18 cellular contexts compared by ENCODE assay signal in genomic region chr19:17871032-17871877, GRCh38. TPM values are rescaled to one million over a fixed set of nuclear protein-coding genes. Genes with fewer than 3 reads are reported as not detected.
DNase-seq lines count a peak whose midpoint lies in the region; ATAC-seq and TF ChIP-seq lines count a peak whose summit lies in the region.
"Had no signal": no experiment of that assay in that cellular context is flagged by ENCODE, and none has a peak within 500 bp of the region (broad histone marks: within the 10 kb centered on the region; RNA-seq: fewer than 3 reads in every experiment).

No MANE protein-coding gene starts in this region.

- H3K9me3 Mint-ChIP-seq in T-helper 2 cell treated with Interferon-gamma antibody and Interleukin-4, amounts not matched to agents 5 μg/mL and 100 μg/mL, for 36 hours: no peaks in the 10 kb centered on the region
- H3K9me3 Mint-ChIP-seq in CD8-positive, alpha-beta T cell: no peaks in the 10 kb centered on the region
- H3K9me3 Mint-ChIP-seq in activated T-helper 1 cell treated with anti-CD3 and anti-CD28 coated beads, Interleukin-12 subunit alpha, Interleukin-12 subunit beta, Interleukin-2, Interleukin-4 antibody, amounts not matched to agents 30 ng/mL and 10 ng/mL and 1 ng/mL, durations not matched to agents 14 hours and 24 hours and 36 hours: no peaks in the 10 kb centered on the region
- no peaks in the 10 kb centered on the region for H3K9me3 Mint-ChIP-seq in naive thymus-derived CD4-positive, alpha-beta T cell

- peak overlapping the region; percentile 83 for H3K4me3 Mint-ChIP-seq in T-helper 2 cell treated with Interferon-gamma antibody and Interleukin-4, amounts not matched to agents 5 μg/mL and 100 μg/mL, for 36 hours
- H3K4me3 Mint-ChIP-seq in CD8-positive, alpha-beta T cell: peak overlapping the region; percentile 81
- H3K4me3 Mint-ChIP-seq in activated T-helper 1 cell treated with anti-CD3 and anti-CD28 coated beads, Interleukin-12 subunit alpha, Interleukin-12 subunit beta, Interleukin-2, Interleukin-4 antibody, amounts not matched to agents 30 ng/mL and 10 ng/mL and 1 ng/mL, durations not matched to agents 14 hours and 24 hours and 36 hours: peak overlapping the region; percentile 86
- peak overlapping the region; percentile 82 to 93 (median 86) for H3K4me3 Mint-ChIP-seq in naive thymus-derived CD4-positive, alpha-beta T cell

- peaks cover 32% of the 10 kb centered on the region for H3K4me1 ChIP-seq in CD8-positive, alpha-beta T cell (ENCODE audit: insufficient read depth, low read length)
- peaks cover 10 to 11% of the 10 kb centered on the region in 2 donors for H3K4me1 ChIP-seq in naive thymus-derived CD4-positive, alpha-beta T cell (ENCODE audit: control insufficient read depth in 2 of 2, insufficient read depth in 2 of 2, low read length in 2 of 2)

- H3K4me3 ChIP-seq in CD8-positive, alpha-beta T cell (ENCODE audit: low read depth, low read length): peak overlapping the region; percentile 20
- H3K4me3 ChIP-seq in naive thymus-derived CD4-positive, alpha-beta T cell (ENCODE audit: low read length): peak overlapping the region; percentile 41
- H3K4me3 ChIP-seq: mucosa of descending colon, SK-N-MC had no signal

- POLR2A ChIA-PET in CD8-positive, alpha-beta T cell (lab: Charles Lee): interaction anchor here (0.6 to 1.9 kb wide), 7 partner anchors 10 to 242 kb away, joined by 3 to 8 read pairs (median 5); partner anchors contain the start of genes CCDC124 and RPL18A
- POLR2A ChIA-PET in naive thymus-derived CD4-positive, alpha-beta T cell (lab: Charles Lee): interaction anchor here (0.6 to 4.8 kb wide), 6 partner anchors 8 to 191 kb away, joined by 3 to 51 read pairs (median 4); partner anchors contain the start of genes CCDC124 and RPL18A

- no peak overlapping the region for H3K27ac ChIP-seq in CD8-positive, alpha-beta T cell (ENCODE audit: low read depth, low read length)
- H3K27ac ChIP-seq in naive thymus-derived CD4-positive, alpha-beta T cell (ENCODE audit: low read depth, low read length): peak overlapping the region; percentile 67
- H3K27ac ChIP-seq: C4-2B, SK-N-MC, upper lobe of left lung, VCaP had no signal

- intact Hi-C loops in CD8-positive, alpha-beta T cell (cut with DNase I, micrococcal nuclease): loop anchor here in 1 of 2 experiments (5.0 kb wide), 1 partner anchor 126 kb away; no protein-coding TSS in a partner anchor
- intact Hi-C loops in activated T-helper 1 cell treated with anti-CD3 and anti-CD28 coated beads, Interleukin-12 subunit alpha, Interleukin-12 subunit beta, Interleukin-2, Interleukin-4 antibody, amounts not matched to agents 30 ng/mL and 10 ng/mL and 1 ng/mL, durations not matched to agents 14 hours and 24 hours and 36 hours (cut with micrococcal nuclease): loop anchor here (5.0 kb wide), 1 partner anchor 126 kb away; no protein-coding TSS in a partner anchor
- intact Hi-C loops in naive thymus-derived CD4-positive, alpha-beta T cell (cut with micrococcal nuclease): loop anchor here (5.0 to 10.0 kb wide), 3 partner anchors 126 to 796 kb away; partner anchors contain the start of genes HAUS8 (in 1 of the 2) and MYO9B (in 1 of the 2)
- intact Hi-C loops in posterior cingulate gyrus (cut with DNase I): no loop called here

- CTCF ChIA-PET in CD8-positive, alpha-beta T cell (lab: Charles Lee): interaction anchor here (0.8 to 2.1 kb wide), 5 partner anchors 10 to 153 kb away, joined by 3 to 11 read pairs (median 3); partner anchors contain the start of genes CCDC124 and RPL18A
- CTCF ChIA-PET in naive thymus-derived CD4-positive, alpha-beta T cell (lab: Charles Lee): interaction anchor here (0.5 to 1.6 kb wide), 8 partner anchors 10 to 239 kb away, joined by 3 to 11 read pairs (median 4); partner anchors contain the start of genes CCDC124 and RPL18A

- H3K27me3 Mint-ChIP-seq in T-helper 2 cell treated with Interferon-gamma antibody and Interleukin-4, amounts not matched to agents 5 μg/mL and 100 μg/mL, for 36 hours (ENCODE audit: low read depth): peaks cover 4% of the 10 kb centered on the region
- H3K27me3 Mint-ChIP-seq in CD8-positive, alpha-beta T cell (ENCODE audit: low read depth): no peaks in the 10 kb centered on the region
- peaks cover 4% of the 10 kb centered on the region for H3K27me3 Mint-ChIP-seq in activated T-helper 1 cell treated with anti-CD3 and anti-CD28 coated beads, Interleukin-12 subunit alpha, Interleukin-12 subunit beta, Interleukin-2, Interleukin-4 antibody, amounts not matched to agents 30 ng/mL and 10 ng/mL and 1 ng/mL, durations not matched to agents 14 hours and 24 hours and 36 hours (ENCODE audit: insufficient read depth)
- H3K27me3 Mint-ChIP-seq in naive thymus-derived CD4-positive, alpha-beta T cell: peaks cover 0 to 2% (median 0%) of the 10 kb centered on the region in 5 donors

- peaks cover 8% of the 10 kb centered on the region for H3K4me1 Mint-ChIP-seq in T-helper 2 cell treated with Interferon-gamma antibody and Interleukin-4, amounts not matched to agents 5 μg/mL and 100 μg/mL, for 36 hours (ENCODE audit: low read depth)
- peaks cover 16% of the 10 kb centered on the region for H3K4me1 Mint-ChIP-seq in CD8-positive, alpha-beta T cell (ENCODE audit: low read depth)
- peaks cover 4% of the 10 kb centered on the region for H3K4me1 Mint-ChIP-seq in activated T-helper 1 cell treated with anti-CD3 and anti-CD28 coated beads, Interleukin-12 subunit alpha, Interleukin-12 subunit beta, Interleukin-2, Interleukin-4 antibody, amounts not matched to agents 30 ng/mL and 10 ng/mL and 1 ng/mL, durations not matched to agents 14 hours and 24 hours and 36 hours (ENCODE audit: low read depth)
- peaks cover 0 to 30% (median 14%) of the 10 kb centered on the region in 7 donors for H3K4me1 Mint-ChIP-seq in naive thymus-derived CD4-positive, alpha-beta T cell

- H3K36me3 Mint-ChIP-seq in T-helper 2 cell treated with Interferon-gamma antibody and Interleukin-4, amounts not matched to agents 5 μg/mL and 100 μg/mL, for 36 hours (ENCODE audit: low read depth): no peaks in the 10 kb centered on the region
- H3K36me3 Mint-ChIP-seq in CD8-positive, alpha-beta T cell: no peaks in the 10 kb centered on the region
- peaks cover 2% of the 10 kb centered on the region for H3K36me3 Mint-ChIP-seq in activated T-helper 1 cell treated with anti-CD3 and anti-CD28 coated beads, Interleukin-12 subunit alpha, Interleukin-12 subunit beta, Interleukin-2, Interleukin-4 antibody, amounts not matched to agents 30 ng/mL and 10 ng/mL and 1 ng/mL, durations not matched to agents 14 hours and 24 hours and 36 hours (ENCODE audit: low read depth)
- H3K36me3 Mint-ChIP-seq in naive thymus-derived CD4-positive, alpha-beta T cell: peaks cover 0 to 1% (median 0%) of the 10 kb centered on the region in 5 donors

- no peaks in the 10 kb centered on the region for H3K9me3 ChIP-seq in CD8-positive, alpha-beta T cell (ENCODE audit: low read length)
- H3K9me3 ChIP-seq in naive thymus-derived CD4-positive, alpha-beta T cell (ENCODE audit: control insufficient read depth in 2 of 3, low read length in 3 of 3): no peaks in the 10 kb centered on the region
- H3K9me3 ChIP-seq: mucosa of descending colon, upper lobe of left lung had no signal

- H3K27me3 ChIP-seq in CD8-positive, alpha-beta T cell (ENCODE audit: insufficient read depth, low read length): no peaks in the 10 kb centered on the region
- no peaks in the 10 kb centered on the region for H3K27me3 ChIP-seq in naive thymus-derived CD4-positive, alpha-beta T cell (ENCODE audit: control insufficient read depth in 2 of 2, insufficient read depth in 2 of 2, low read length in 2 of 2)

- ATAC-seq in CD8-positive, alpha-beta T cell: no peak
- ATAC-seq in naive thymus-derived CD4-positive, alpha-beta T cell: no peak
- ATAC-seq in GM21619 (IDR thresholded peaks at IDR 0.05; ENCODE audit: unreplicated experiment) (no peak), GM21576 (IDR thresholded peaks at IDR 0.05; ENCODE audit: unreplicated experiment) (no peak)

- no peak overlapping the region for H3K27ac Mint-ChIP-seq in T-helper 2 cell treated with Interferon-gamma antibody and Interleukin-4, amounts not matched to agents 5 μg/mL and 100 μg/mL, for 36 hours
- H3K27ac Mint-ChIP-seq in CD8-positive, alpha-beta T cell: no peak overlapping the region
- no peak overlapping the region for H3K27ac Mint-ChIP-seq in activated T-helper 1 cell treated with anti-CD3 and anti-CD28 coated beads, Interleukin-12 subunit alpha, Interleukin-12 subunit beta, Interleukin-2, Interleukin-4 antibody, amounts not matched to agents 30 ng/mL and 10 ng/mL and 1 ng/mL, durations not matched to agents 14 hours and 24 hours and 36 hours
- H3K27ac Mint-ChIP-seq in naive thymus-derived CD4-positive, alpha-beta T cell: peak overlapping the region; percentile 10 to 86 (median 55)

- no peak for DNase-seq in T-helper 2 cell treated with Interferon-gamma antibody and Interleukin-4, amounts not matched to agents 5 μg/mL and 100 μg/mL, for 36 hours (ENCODE audit: low spot score)
- DNase-seq in T-helper 2 cell (no peak), posterior cingulate gyrus (no peak)
- no peak for DNase-seq in CD8-positive, alpha-beta T cell
- no peak for DNase-seq in activated T-helper 1 cell treated with anti-CD3 and anti-CD28 coated beads, Interleukin-12 subunit alpha, Interleukin-12 subunit beta, Interleukin-2, Interleukin-4 antibody, amounts not matched to agents 30 ng/mL and 10 ng/mL and 1 ng/mL, durations not matched to agents 14 hours and 24 hours and 36 hours (ENCODE audit: low spot score)
- no peak for DNase-seq in naive thymus-derived CD4-positive, alpha-beta T cell
- DNase-seq: mucosa of descending colon; NCI-H1048; stimulated activated naive CD4-positive, alpha-beta T cell treated with Interleukin-2 at 50 U/mL for 16 hours had no signal

- TF ChIP-seq CTCF in CD8-positive, alpha-beta T cell (IDR thresholded peaks at IDR 0.05): no peak

- H3K36me3 ChIP-seq in CD8-positive, alpha-beta T cell (ENCODE audit: insufficient read depth, low read length): no peaks in the 10 kb centered on the region
- H3K36me3 ChIP-seq in naive thymus-derived CD4-positive, alpha-beta T cell (ENCODE audit: control insufficient read depth in 2 of 3, insufficient read depth in 3 of 3, low read length in 3 of 3): peaks cover 0 to under 1% (median 0%) of the 10 kb centered on the region in 3 experiments
- H3K36me3 ChIP-seq: upper lobe of left lung had no signal

RNA-seq across cellular contexts. Expression of gene SLC5A5, which starts 0.5 kb away (rescaled TPM):
- total RNA-seq in CD8-positive, alpha-beta T cell: 1 to 10 TPM; 1.2 to 1.3 TPM
- 1.1 TPM in 2 replicates for total RNA-seq in activated T-helper 1 cell treated with anti-CD3 and anti-CD28 coated beads, Interleukin-12 subunit alpha, Interleukin-12 subunit beta, Interleukin-2, Interleukin-4 antibody, amounts not matched to agents 30 ng/mL and 10 ng/mL and 1 ng/mL, durations not matched to agents 14 hours and 24 hours and 36 hours
- 1 to 10 TPM; 1.2 to 4.1 (median 3.6) TPM for total RNA-seq in naive thymus-derived CD4-positive, alpha-beta T cell
- polyA plus RNA-seq in naive thymus-derived CD4-positive, alpha-beta T cell: 1 to 10 TPM; 2.0 to 2.9 TPM
- total RNA-seq: A172, Daoy, fibroblast of villous mesenchyme had no signal

RNA-seq across cellular contexts. Expression of gene RPL18A, which starts 11.5 kb away (rescaled TPM):
- total RNA-seq in CD8-positive, alpha-beta T cell: 1,000 to 10,000 TPM; 3,915 to 3,952 TPM
- total RNA-seq in activated T-helper 1 cell treated with anti-CD3 and anti-CD28 coated beads, Interleukin-12 subunit alpha, Interleukin-12 subunit beta, Interleukin-2, Interleukin-4 antibody, amounts not matched to agents 30 ng/mL and 10 ng/mL and 1 ng/mL, durations not matched to agents 14 hours and 24 hours and 36 hours: 2,494 and 2,556 TPM in 2 replicates
- 1,000 to 10,000 TPM; 2,413 to 3,932 (median 3,224) TPM for total RNA-seq in naive thymus-derived CD4-positive, alpha-beta T cell
- polyA plus RNA-seq in naive thymus-derived CD4-positive, alpha-beta T cell: 1,000 to 10,000 TPM; 4,242 to 4,833 TPM

RNA-seq across cellular contexts. Expression of gene JAK3, which starts 23.5 kb away (rescaled TPM):
- 100 to 1,000 TPM; 113 to 119 TPM for total RNA-seq in CD8-positive, alpha-beta T cell
- 222 and 227 TPM in 2 replicates for total RNA-seq in activated T-helper 1 cell treated with anti-CD3 and anti-CD28 coated beads, Interleukin-12 subunit alpha, Interleukin-12 subunit beta, Interleukin-2, Interleukin-4 antibody, amounts not matched to agents 30 ng/mL and 10 ng/mL and 1 ng/mL, durations not matched to agents 14 hours and 24 hours and 36 hours
- total RNA-seq in naive thymus-derived CD4-positive, alpha-beta T cell: 100 to 1,000 TPM; 154 to 296 (median 202) TPM
- 100 to 1,000 TPM; 125 to 153 TPM for polyA plus RNA-seq in naive thymus-derived CD4-positive, alpha-beta T cell

RNA-seq across cellular contexts. Expression of gene INSL3, which starts 49.9 kb away (rescaled TPM):
- total RNA-seq in CD8-positive, alpha-beta T cell: 1 to 10 TPM; 6.1 to 7.6 TPM
- 8.7 and 9.3 TPM in 2 replicates for total RNA-seq in activated T-helper 1 cell treated with anti-CD3 and anti-CD28 coated beads, Interleukin-12 subunit alpha, Interleukin-12 subunit beta, Interleukin-2, Interleukin-4 antibody, amounts not matched to agents 30 ng/mL and 10 ng/mL and 1 ng/mL, durations not matched to agents 14 hours and 24 hours and 36 hours
- total RNA-seq in naive thymus-derived CD4-positive, alpha-beta T cell: 10 to 100 TPM in 1 of 5 experiments, 1 to 10 TPM in 4; 5.5 to 11.1 (median 8.2) TPM
- polyA plus RNA-seq in naive thymus-derived CD4-positive, alpha-beta T cell: 1 to 10 TPM; 2.0 to 6.0 TPM
- total RNA-seq: A172, Daoy, fibroblast of villous mesenchyme, mucosa of descending colon had no signal

Comparison
In these comparisons a context has a peak if more than half of its experiments do, and no peak if none do; other contexts are left out.
1. H3K27ac Mint-ChIP-seq: peak in naive thymus-derived CD4-positive, alpha-beta T cell (9 of 9); none in T-helper 2 cell treated with Interferon-gamma antibody and Interleukin-4, amounts not matched to agents 5 μg/mL and 100 μg/mL, for 36 hours (single experiment), CD8-positive, alpha-beta T cell (single experiment) and activated T-helper 1 cell treated with anti-CD3 and anti-CD28 coated beads, Interleukin-12 subunit alpha, Interleukin-12 subunit beta, Interleukin-2, Interleukin-4 antibody, amounts not matched to agents 30 ng/mL and 10 ng/mL and 1 ng/mL, durations not matched to agents 14 hours and 24 hours and 36 hours (single experiment).
2. Peak in every context shown above with its lines, with median percentiles within 50 percentile points of each other: H3K4me3 Mint-ChIP-seq.